8 cellular contexts compared by ENCODE assay signal in the genomic region with DNA sequence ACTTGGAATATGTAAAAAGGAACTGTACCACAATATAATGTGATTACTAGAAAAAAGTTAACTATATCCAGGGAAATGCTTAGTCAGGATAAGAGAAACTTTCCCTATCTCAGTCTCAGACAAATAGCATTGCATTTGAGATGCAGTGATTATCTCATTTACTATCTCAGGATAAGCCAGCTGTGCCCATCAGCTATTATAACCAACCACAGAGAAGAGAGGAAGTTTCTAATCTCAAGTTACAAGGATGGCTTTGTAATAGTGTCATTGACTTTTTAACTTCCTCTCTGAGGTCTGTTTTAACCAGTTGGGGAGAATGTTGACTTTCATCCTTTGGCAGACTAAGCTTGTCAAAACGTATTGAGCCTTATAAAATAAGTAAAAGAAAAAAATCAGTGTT. TPM values are rescaled to one million over a fixed set of nuclear protein-coding genes. Genes with fewer than 3 reads are reported as not detected.
DNase-seq lines count a peak whose midpoint lies in the region; ATAC-seq and TF ChIP-seq lines count a peak whose summit lies in the region.

No MANE protein-coding gene starts in this region.

- no peak for DNase-seq in CD4-positive, alpha-beta T cell
- no peak for DNase-seq in activated CD4-positive, alpha-beta memory T cell treated with anti-CD3 and anti-CD28 coated beads, Interleukin-2, amount 10 ng/mL, durations not matched to agents 7 days and 5 days
- DNase-seq in activated effector memory CD4-positive, alpha-beta T cell treated with anti-CD3 and anti-CD28 coated beads, Interleukin-2, amount 50 U/mL, for 16 hours, result no peak
- DNase-seq in D341Med (ENCODE audit: low spot score) (no peak), neural progenitor cell (ENCODE audit: low spot score) (no peak), GM20000 (ENCODE audit: low spot score) (no peak)

- peaks cover 3% of the 10 kb centered on the region for H3K36me3 ChIP-seq in neural progenitor cell

- H3K9me3 ChIP-seq in CD4-positive, alpha-beta T cell (ENCODE audit: control insufficient read depth, low read length), result no peaks in the 10 kb centered on the region
- no peaks in the 10 kb centered on the region for H3K9me3 ChIP-seq in neural progenitor cell (ENCODE audit: low read depth)

- no peaks in the 10 kb centered on the region for H3K27me3 ChIP-seq in CD4-positive, alpha-beta T cell (ENCODE audit: control insufficient read depth, insufficient read depth, low read length)
- no peaks in the 10 kb centered on the region for H3K27me3 ChIP-seq in neural progenitor cell

- no peaks in the 10 kb centered on the region for H4K20me1 ChIP-seq in neural progenitor cell (ENCODE audit: low read depth)

- CTCF ChIA-PET in CD4-positive, alpha-beta T cell (lab: Charles Lee), result no interaction called here
- CTCF ChIA-PET in activated CD4-positive, alpha-beta memory T cell treated with anti-CD3 and anti-CD28 coated beads, Interleukin-2, amount 10 ng/mL, durations not matched to agents 7 days and 5 days (lab: Charles Lee), result no interaction called here

- no peak overlapping the region for H3K4me3 ChIP-seq in neural progenitor cell

- POLR2A ChIA-PET in CD4-positive, alpha-beta T cell (lab: Charles Lee), result interaction anchor here (0.7 to 1.6 kb wide), 2 partner anchors 13 to 532 kb away, joined by 3 to 4 read pairs; partner anchors contain the start of gene CENPU
- POLR2A ChIA-PET in activated CD4-positive, alpha-beta memory T cell treated with anti-CD3 and anti-CD28 coated beads, Interleukin-2, amount 10 ng/mL, durations not matched to agents 7 days and 5 days (lab: Charles Lee), result interaction anchor here (1.0 kb wide), 1 partner anchor 57 kb away, joined by 3 read pairs; the partner anchor contains the start of gene SNX25

- peaks cover 32% of the 10 kb centered on the region for H3K4me1 Mint-ChIP-seq in CD4-positive, alpha-beta T cell (ENCODE audit: low read depth)
- peaks cover 27% of the 10 kb centered on the region for H3K4me1 Mint-ChIP-seq in activated CD4-positive, alpha-beta memory T cell treated with anti-CD3 and anti-CD28 coated beads, Interleukin-2, amount 10 ng/mL, durations not matched to agents 7 days and 5 days
- H3K4me1 Mint-ChIP-seq in neural progenitor cell, result peaks cover 6% of the 10 kb centered on the region

- no peak overlapping the region for H3K27ac Mint-ChIP-seq in CD4-positive, alpha-beta T cell
- peak overlapping the region; percentile 23 for H3K27ac Mint-ChIP-seq in activated CD4-positive, alpha-beta memory T cell treated with anti-CD3 and anti-CD28 coated beads, Interleukin-2, amount 10 ng/mL, durations not matched to agents 7 days and 5 days
- H3K27ac Mint-ChIP-seq in neural progenitor cell, result no peak overlapping the region

- H3K36me3 Mint-ChIP-seq in CD4-positive, alpha-beta T cell (ENCODE audit: low read depth), result peaks cover 44% of the 10 kb centered on the region
- H3K36me3 Mint-ChIP-seq in activated CD4-positive, alpha-beta memory T cell treated with anti-CD3 and anti-CD28 coated beads, Interleukin-2, amount 10 ng/mL, durations not matched to agents 7 days and 5 days (ENCODE audit: low read depth), result peaks cover 22% of the 10 kb centered on the region
- peaks cover 19% of the 10 kb centered on the region for H3K36me3 Mint-ChIP-seq in neural progenitor cell

- peak; percentile 87 for ATAC-seq in CD4-positive, alpha-beta T cell (ENCODE audit: poor library complexity)
- peak; percentile 87 for ATAC-seq in GM19463 (IDR thresholded peaks at IDR 0.05; ENCODE audit: unreplicated experiment)
- peak; percentile 88 for ATAC-seq in HG03460 (IDR thresholded peaks at IDR 0.05; ENCODE audit: unreplicated experiment)

- no peak overlapping the region for H2AFZ ChIP-seq in neural progenitor cell (replicated peaks)

- no peak overlapping the region for H3K4me2 ChIP-seq in neural progenitor cell

- intact Hi-C loops in CD4-positive, alpha-beta T cell (cut with DNase I, micrococcal nuclease), result no loop called here

- H3K27ac ChIP-seq in CD4-positive, alpha-beta T cell (ENCODE audit: low read depth, low read length), result no peak overlapping the region
- H3K27ac ChIP-seq in neural progenitor cell, result no peak overlapping the region

- no peaks in the 10 kb centered on the region for H3K27me3 Mint-ChIP-seq in CD4-positive, alpha-beta T cell
- no peaks in the 10 kb centered on the region for H3K27me3 Mint-ChIP-seq in activated CD4-positive, alpha-beta memory T cell treated with anti-CD3 and anti-CD28 coated beads, Interleukin-2, amount 10 ng/mL, durations not matched to agents 7 days and 5 days
- H3K27me3 Mint-ChIP-seq in neural progenitor cell (ENCODE audit: insufficient read depth, low read depth), result no peaks in the 10 kb centered on the region

- H3K4me3 Mint-ChIP-seq in CD4-positive, alpha-beta T cell, result no peak overlapping the region
- H3K4me3 Mint-ChIP-seq in activated CD4-positive, alpha-beta memory T cell treated with anti-CD3 and anti-CD28 coated beads, Interleukin-2, amount 10 ng/mL, durations not matched to agents 7 days and 5 days, result no peak overlapping the region
- no peak overlapping the region for H3K4me3 Mint-ChIP-seq in neural progenitor cell

- no peaks in the 10 kb centered on the region for H3K9me3 Mint-ChIP-seq in CD4-positive, alpha-beta T cell
- no peaks in the 10 kb centered on the region for H3K9me3 Mint-ChIP-seq in activated CD4-positive, alpha-beta memory T cell treated with anti-CD3 and anti-CD28 coated beads, Interleukin-2, amount 10 ng/mL, durations not matched to agents 7 days and 5 days
- no peaks in the 10 kb centered on the region for H3K9me3 Mint-ChIP-seq in neural progenitor cell

- H3F3A ChIP-seq in neural progenitor cell (ENCODE audit: low read depth), result no peaks in the 10 kb centered on the region

- H3K79me2 ChIP-seq in neural progenitor cell (ENCODE audit: low read depth), result no peaks in the 10 kb centered on the region

- no peak for TF ChIP-seq CTCF in CD4-positive, alpha-beta T cell (IDR thresholded peaks at IDR 0.05)
- TF ChIP-seq CTCF in neural progenitor cell (IDR thresholded peaks at IDR 0.05), result no peak
- no peak for TF ChIP-seq CTCF in GM20000 (IDR thresholded peaks at IDR 0.05; ENCODE audit: extremely low read depth, missing control alignments)

- H3K4me1 ChIP-seq in neural progenitor cell, result no peaks in the 10 kb centered on the region

- no peak overlapping the region for H3K9ac ChIP-seq in neural progenitor cell

RNA-seq across cellular contexts. Expression of gene SNX25, which starts 56.5 kb away (rescaled TPM):
- total RNA-seq in CD4-positive, alpha-beta T cell, result 1 to 10 TPM; 7.9 to 9.1 TPM
- total RNA-seq in activated CD4-positive, alpha-beta memory T cell treated with anti-CD3 and anti-CD28 coated beads, Interleukin-2, amount 10 ng/mL, durations not matched to agents 7 days and 5 days, result 10 to 100 TPM; 18.0 to 18.5 TPM
- total RNA-seq in neural progenitor cell (ENCODE audit: low replicate concordance), result 39.2 and 50.8 TPM in 2 replicates
